9 cellular contexts compared by ENCODE assay signal in genomic region chr5:170312666-170313065, GRCh38. TPM values are rescaled to one million over a fixed set of nuclear protein-coding genes. Genes with fewer than 3 reads are reported as not detected.
DNase-seq lines count a peak whose midpoint lies in the region; ATAC-seq and TF ChIP-seq lines count a peak whose summit lies in the region.
"Had no signal": no experiment of that assay in that cellular context is flagged by ENCODE, and none has a peak within 500 bp of the region (broad histone marks: within the 10 kb centered on the region; RNA-seq: fewer than 3 reads in every experiment).

No MANE protein-coding gene starts in this region.

- peaks cover 11% of the 10 kb centered on the region for H3F3A ChIP-seq in neural progenitor cell (ENCODE audit: low read depth)

- H3K27me3 Mint-ChIP-seq in activated naive CD8-positive, alpha-beta T cell treated with anti-CD3 and anti-CD28 coated beads for 36 hours: no peaks in the 10 kb centered on the region
- H3K27me3 Mint-ChIP-seq in neural progenitor cell (ENCODE audit: insufficient read depth, low read depth): peaks cover 8% of the 10 kb centered on the region

- H3K36me3 ChIP-seq in Peyer's patch: no peaks in the 10 kb centered on the region
- no peaks in the 10 kb centered on the region for H3K36me3 ChIP-seq in neural progenitor cell
- H3K36me3 ChIP-seq in esophagus squamous epithelium: no peaks in the 10 kb centered on the region

- no peaks in the 10 kb centered on the region for H3K79me2 ChIP-seq in neural progenitor cell (ENCODE audit: low read depth)

- peaks cover 56% of the 10 kb centered on the region for H3K4me1 Mint-ChIP-seq in activated naive CD8-positive, alpha-beta T cell treated with anti-CD3 and anti-CD28 coated beads for 36 hours
- H3K4me1 Mint-ChIP-seq in neural progenitor cell: peaks cover 18% of the 10 kb centered on the region

- H3K4me3 ChIP-seq in Peyer's patch: no peak overlapping the region
- no peak overlapping the region for H3K4me3 ChIP-seq in neural progenitor cell
- H3K4me3 ChIP-seq in esophagus squamous epithelium: no peak overlapping the region

- TF ChIP-seq POLR2A in Peyer's patch (IDR thresholded peaks at IDR 0.05): no peak
- TF ChIP-seq POLR2A in esophagus squamous epithelium (IDR thresholded peaks at IDR 0.05): no peak
- no peak for TF ChIP-seq POLR2A in GM18505 (IDR thresholded peaks at IDR 0.05; ENCODE audit: borderline replicate concordance, extremely low read depth, insufficient read depth, insufficient read length)

- DNase-seq in NK-92 treated with Interleukin-12 subunit alpha and Interleukin-12 subunit beta, amount 100 ng/mL, for 24 hours (lab: John Stamatoyannopoulos, UW): peak; percentile 50
- DNase-seq in NK-92 (lab: John Stamatoyannopoulos, UW; ENCODE audit: unreplicated experiment): no peak
- no peak for DNase-seq in Peyer's patch
- peak; percentile 73 for DNase-seq in activated naive CD8-positive, alpha-beta T cell treated with anti-CD3 and anti-CD28 coated beads for 36 hours
- DNase-seq in neural progenitor cell (ENCODE audit: low spot score): no peak
- no peak for DNase-seq in esophagus squamous epithelium (lab: John Stamatoyannopoulos, UW)
- DNase-seq in RKO (ENCODE audit: low spot score): no peak

- H3K27ac ChIP-seq in Peyer's patch: peak overlapping the region; percentile 6 to 32 (median 18)
- H3K27ac ChIP-seq in neural progenitor cell: no peak overlapping the region
- no peak overlapping the region for H3K27ac ChIP-seq in esophagus squamous epithelium
- H3K27ac ChIP-seq: 22Rv1 had no signal

- H3K9me3 ChIP-seq in Peyer's patch: no peaks in the 10 kb centered on the region
- H3K9me3 ChIP-seq in neural progenitor cell (ENCODE audit: low read depth): no peaks in the 10 kb centered on the region
- H3K9me3 ChIP-seq in esophagus squamous epithelium: no peaks in the 10 kb centered on the region

- peak overlapping the region; percentile 88 for H3K4me3 Mint-ChIP-seq in activated naive CD8-positive, alpha-beta T cell treated with anti-CD3 and anti-CD28 coated beads for 36 hours
- H3K4me3 Mint-ChIP-seq in neural progenitor cell: no peak overlapping the region

- intact Hi-C loops in esophagus squamous epithelium (cut with DNase I): no loop called here

- H2AFZ ChIP-seq in neural progenitor cell (replicated peaks): no peak overlapping the region

- H3K9me3 Mint-ChIP-seq in activated naive CD8-positive, alpha-beta T cell treated with anti-CD3 and anti-CD28 coated beads for 36 hours: no peaks in the 10 kb centered on the region
- H3K9me3 Mint-ChIP-seq in neural progenitor cell: no peaks in the 10 kb centered on the region

- H3K9ac ChIP-seq in neural progenitor cell: no peak overlapping the region

- TF ChIP-seq CTCF in Peyer's patch (IDR thresholded peaks at IDR 0.05) (no peak), neural progenitor cell (IDR thresholded peaks at IDR 0.05) (no peak), esophagus squamous epithelium (IDR thresholded peaks at IDR 0.05) (no peak)

- peaks cover 5% of the 10 kb centered on the region for H3K36me3 Mint-ChIP-seq in activated naive CD8-positive, alpha-beta T cell treated with anti-CD3 and anti-CD28 coated beads for 36 hours
- H3K36me3 Mint-ChIP-seq in neural progenitor cell: no peaks in the 10 kb centered on the region

- ATAC-seq in GM18505 (IDR thresholded peaks at IDR 0.05; ENCODE audit: unreplicated experiment): no peak

- H4K20me1 ChIP-seq in neural progenitor cell (ENCODE audit: low read depth): no peaks in the 10 kb centered on the region

- peak overlapping the region; percentile 96 for H3K27ac Mint-ChIP-seq in activated naive CD8-positive, alpha-beta T cell treated with anti-CD3 and anti-CD28 coated beads for 36 hours
- peak overlapping the region; percentile 57 for H3K27ac Mint-ChIP-seq in neural progenitor cell

- H3K27me3 ChIP-seq in Peyer's patch: no peaks in the 10 kb centered on the region
- H3K27me3 ChIP-seq in neural progenitor cell: no peaks in the 10 kb centered on the region
- H3K27me3 ChIP-seq in esophagus squamous epithelium: peaks cover 0 to 9% (median 0%) of the 10 kb centered on the region in 4 donors

- WGBS in esophagus squamous epithelium, 2 donors: 38 to 60% methylated on average over 1 to 2 of the region's 3 CpGs

- H3K4me1 ChIP-seq in Peyer's patch (peaks cover 0 to 27% (median 0%) of the 10 kb centered on the region in 4 donors), neural progenitor cell (peaks cover 24% of the 10 kb centered on the region), esophagus squamous epithelium (peaks cover 5 to 55% (median 19%) of the 10 kb centered on the region in 3 donors)

- H3K4me2 ChIP-seq in neural progenitor cell: no peak overlapping the region

RNA-seq across cellular contexts. Expression of gene LCP2, which starts 15.1 kb away (rescaled TPM):
- total RNA-seq in Peyer's patch (100 to 1,000 TPM in 1 of 4 donors, 10 to 100 TPM in 3; 27.1 to 139 (median 33.9) TPM), neural progenitor cell (ENCODE audit: low replicate concordance) (not detected in 2 replicates), esophagus squamous epithelium (10 to 100 TPM in 3 of 4 donors, 1 to 10 TPM in 1; 3.9 to 17.9 (median 12.6) TPM)
- 100 to 1,000 TPM; 192 to 199 TPM for total RNA-seq in activated naive CD8-positive, alpha-beta T cell treated with anti-CD3 and anti-CD28 coated beads for 36 hours

Comparison
In these comparisons a context has a peak if more than half of its experiments do, and no peak if none do; other contexts are left out.
1. DNase-seq: peak in NK-92 treated with Interleukin-12 subunit alpha and Interleukin-12 subunit beta, amount 100 ng/mL, for 24 hours (single experiment) and activated naive CD8-positive, alpha-beta T cell treated with anti-CD3 and anti-CD28 coated beads for 36 hours (single experiment); none in NK-92 (single experiment), Peyer's patch (0 of 3), neural progenitor cell (single experiment), esophagus squamous epithelium (single experiment) and RKO (single experiment).
2. H3K27ac ChIP-seq: peak in Peyer's patch (4 of 4); none in neural progenitor cell (single experiment) and esophagus squamous epithelium (0 of 4).